In the genomic region with DNA sequence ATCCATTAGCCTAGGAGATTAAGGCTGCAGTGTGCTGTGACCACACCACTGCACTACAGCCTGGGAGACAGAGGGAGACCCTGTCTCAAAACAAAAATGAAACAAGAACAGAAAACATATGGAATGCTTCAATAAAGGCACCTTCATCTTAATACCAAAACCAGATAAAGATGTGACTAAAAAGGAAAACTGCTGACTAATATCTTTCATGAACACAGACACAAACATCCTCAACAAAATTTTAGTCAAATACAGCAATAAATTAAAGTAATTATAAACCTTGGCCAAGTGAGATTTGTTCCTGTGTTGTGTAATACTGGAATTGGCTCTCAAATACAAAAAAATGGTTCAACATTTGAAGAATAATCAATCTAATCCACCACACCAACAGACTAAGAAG, we compare ENCODE assay signal across 24 cellular contexts.
DNase-seq lines count a peak whose midpoint lies in the region; ATAC-seq, FAIRE-seq and TF ChIP-seq lines count a peak whose summit lies in the region.
"Had no signal": no experiment of that assay in that cellular context is flagged by ENCODE, and none has a peak within 500 bp of the region (broad histone marks: within the 10 kb centered on the region; RNA-seq: fewer than 3 reads in every experiment).

No MANE protein-coding gene starts in this region.

- H3K9me3 Mint-ChIP-seq in effector memory CD8-positive, alpha-beta T cell, result peaks cover 0 to 6% of the 10 kb centered on the region in 2 donors

- H3K4me1 ChIP-seq in HepG2 (ENCODE audit: insufficient read depth, low read length) (no peaks in the 10 kb centered on the region), right lobe of liver (no peaks in the 10 kb centered on the region), K562 (replicated peaks in 1 of 2; ENCODE audit: control insufficient read depth in 2 of 2, insufficient read depth in 2 of 2, low read length in 2 of 2) (no peaks in the 10 kb centered on the region)
- H3K4me1 ChIP-seq: BE2C; BLaER1 treated with 17β-estradiol and CSF1 and Interleukin-3, amounts not matched to agents 10 nM and 100 nM; HAP-1 had no signal

- DNase-seq in HepG2 (ENCODE audit: low spot score) (no peak), right lobe of liver (no peak), NCI-H82 treated with DMSO at 0.1 percent for 48 hours (lab: John Stamatoyannopoulos, UW; ENCODE audit: unreplicated experiment) (peak; percentile 13), K562 (ENCODE audit: extremely low read depth in 1 of 4, low spot score in 3 of 4) (no peak), NCI-H2171 treated with DMSO at 0.1 percent for 48 hours (lab: John Stamatoyannopoulos, UW) (no peak)
- DNase-seq in effector memory CD8-positive, alpha-beta T cell, result no peak
- DNase-seq: ACHN; AML-193; BE2C; Calu3; CD4-positive, alpha-beta T cell; COR-L47; DMS53; DMS79 treated with DMSO at 0.1 percent for 48 hours; GF-D8; GOT3; HFFc6 had no signal

- H3K27ac ChIP-seq in HepG2 (ENCODE audit: extremely low read length, insufficient read depth, low read length) (no peak overlapping the region), right lobe of liver (no peak overlapping the region), K562 (ENCODE audit: extremely low read depth, low read depth, low read length) (no peak overlapping the region)
- H3K27ac ChIP-seq: 22Rv1; BLaER1 treated with 17β-estradiol and CSF1 and Interleukin-3, amounts not matched to agents 10 nM and 100 nM had no signal

- H3K9ac ChIP-seq in HepG2 (ENCODE audit: insufficient read depth, low read depth, low read length) (no peak overlapping the region), K562 (ENCODE audit: insufficient read depth in 1 of 2, low read depth in 2 of 2, low read length in 2 of 2) (no peak overlapping the region)
- H3K9ac ChIP-seq: BLaER1 treated with 17β-estradiol and CSF1 and Interleukin-3, amounts not matched to agents 10 nM and 100 nM had no signal

- H3K27me3 ChIP-seq in HepG2 (ENCODE audit: control insufficient read depth in 1 of 2, insufficient read depth in 2 of 2, low read length in 2 of 2) (no peaks in the 10 kb centered on the region), right lobe of liver (no peaks in the 10 kb centered on the region), K562 (ENCODE audit: control insufficient read depth in 2 of 2, insufficient read depth in 2 of 2, low read length in 2 of 2) (no peaks in the 10 kb centered on the region)
- H3K27me3 ChIP-seq: BE2C; BLaER1 treated with 17β-estradiol and CSF1 and Interleukin-3, amounts not matched to agents 10 nM and 100 nM had no signal

- H3K9me3 ChIP-seq in HepG2 (ENCODE audit: low read length), result peaks cover 38% of the 10 kb centered on the region
- no peaks in the 10 kb centered on the region for H3K9me3 ChIP-seq in right lobe of liver
- no peaks in the 10 kb centered on the region for H3K9me3 ChIP-seq in K562 (replicated peaks; ENCODE audit: control insufficient read depth, insufficient read depth, low read depth, low read length)
- H3K9me3 ChIP-seq: BE2C; BLaER1 treated with 17β-estradiol and CSF1 and Interleukin-3, amounts not matched to agents 10 nM and 100 nM; HAP-1 had no signal

- intact Hi-C loops in HepG2 (cut with micrococcal nuclease; ENCODE audit: unreplicated experiment) (no loop called here), right lobe of liver (cut with DNase I) (no loop called here), K562 (cut with micrococcal nuclease) (no loop called here)

- H4K20me1 ChIP-seq in HepG2 (ENCODE audit: insufficient read depth, low read length) (no peaks in the 10 kb centered on the region), K562 (replicated peaks; ENCODE audit: control insufficient read depth, insufficient read depth, low read length) (no peaks in the 10 kb centered on the region)
- H4K20me1 ChIP-seq: BLaER1 treated with 17β-estradiol and CSF1 and Interleukin-3, amounts not matched to agents 10 nM and 100 nM had no signal

- TF ChIP-seq EP300 in HepG2 (IDR thresholded peaks at IDR 0.05; ENCODE audit: low read depth in 2 of 2, low read length in 2 of 2) (no peak), HepG2 (CRISPR knock-in tag; IDR thresholded peaks at IDR 0.05; ENCODE audit: borderline replicate concordance) (no peak), K562 (IDR thresholded peaks at IDR 0.05; ENCODE audit: low read length) (no peak)

- H3K36me3 ChIP-seq in HepG2 (replicated peaks in 1 of 2; ENCODE audit: control insufficient read depth in 1 of 2, insufficient read depth in 2 of 2, low read length in 2 of 2), result no peaks in the 10 kb centered on the region
- no peaks in the 10 kb centered on the region for H3K36me3 ChIP-seq in right lobe of liver
- no peaks in the 10 kb centered on the region for H3K36me3 ChIP-seq in K562 (ENCODE audit: control insufficient read depth, insufficient read depth, low read length)
- H3K36me3 ChIP-seq: BE2C; BLaER1 treated with 17β-estradiol and CSF1 and Interleukin-3, amounts not matched to agents 10 nM and 100 nM; HAP-1 had no signal

- POLR2A ChIA-PET in HepG2 (lab: Yijun Ruan, JAX) (no interaction called here), K562 (lab: Yijun Ruan, JAX) (no interaction called here)

- TF ChIP-seq CTCF in HepG2 (CRISPR knock-in tag; IDR thresholded peaks at IDR 0.05), result no peak
- TF ChIP-seq CTCF in right lobe of liver (IDR thresholded peaks at IDR 0.05), result no peak
- no peak for TF ChIP-seq CTCF in K562 (IDR thresholded peaks at IDR 0.05 in 2 of 3, conservative IDR thresholded peaks at IDR 0.05 in 1 of 3; ENCODE audit: insufficient read depth in 2 of 3, low read depth in 1 of 3, low read length in 3 of 3)

- no peak overlapping the region for H3K27ac Mint-ChIP-seq in effector memory CD8-positive, alpha-beta T cell
- H3K27ac Mint-ChIP-seq: CD14-positive monocyte; CD4-positive, alpha-beta T cell; HFFc6 had no signal

- H3K4me2 ChIP-seq in HepG2 (ENCODE audit: low read depth, low read length) (no peak overlapping the region), K562 (ENCODE audit: insufficient read depth, low read length) (no peak overlapping the region)
- H3K4me2 ChIP-seq: BLaER1 treated with 17β-estradiol and CSF1 and Interleukin-3, amounts not matched to agents 10 nM and 100 nM had no signal

- no peaks in the 10 kb centered on the region for H3K4me1 Mint-ChIP-seq in effector memory CD8-positive, alpha-beta T cell (ENCODE audit: low read depth in 2 of 2)
- H3K4me1 Mint-ChIP-seq: CD14-positive monocyte had no signal

- FAIRE-seq in HepG2 (lab: Jason Lieb, UNC), result no peak
- FAIRE-seq in K562 (lab: Jason Lieb, UNC), result no peak
- FAIRE-seq: GM12892, H54 had no signal

- H3K4me3 ChIP-seq in HepG2 (replicated peaks in 1 of 3; ENCODE audit: insufficient read depth in 1 of 3, low read depth in 2 of 3, low read length in 3 of 3) (no peak overlapping the region), right lobe of liver (no peak overlapping the region), K562 (no peak overlapping the region)
- H3K4me3 ChIP-seq: BLaER1 treated with 17β-estradiol and CSF1 and Interleukin-3, amounts not matched to agents 10 nM and 100 nM; HAP-1 had no signal

- H2AFZ ChIP-seq in HepG2 (ENCODE audit: low read length) (no peak overlapping the region), K562 (ENCODE audit: low read depth, low read length) (no peak overlapping the region)

- BruUV-seq in HepG2 (replicated peaks; lab: Mats Ljungman, UMichigan), result no TSS peak
- BruUV-seq in K562 (replicated peaks; lab: Mats Ljungman, UMichigan), result no TSS peak

- CTCF ChIA-PET in HepG2 (lab: Yijun Ruan, JAX; ENCODE audit: low intra/inter-chr PET ratio, low total read pairs), result no interaction called here
- CTCF ChIA-PET in K562 (lab: Yijun Ruan, JAX; ENCODE audit: low intra/inter-chr PET ratio), result no interaction called here

- H3K27me3 Mint-ChIP-seq in effector memory CD8-positive, alpha-beta T cell, result no peaks in the 10 kb centered on the region
- H3K27me3 Mint-ChIP-seq: CD4-positive, alpha-beta T cell had no signal

- in situ Hi-C loops in HepG2 (cut with HindIII; ENCODE audit: extremely low pct_ligation_motif_present, low pct_unique_long_range_greater_than_20kb), result no loop called here
- in situ Hi-C loops in K562 (cut with MboI), result no loop called here

- H3K4me3 Mint-ChIP-seq in effector memory CD8-positive, alpha-beta T cell, result no peak overlapping the region
- H3K4me3 Mint-ChIP-seq: CD14-positive monocyte; CD4-positive, alpha-beta T cell; HFFc6 had no signal

- ATAC-seq in HepG2 (no peak), right lobe of liver (no peak), K562 (no peak), HG02852 (IDR thresholded peaks at IDR 0.05; ENCODE audit: unreplicated experiment) (no peak)
- no peak for ATAC-seq in effector memory CD8-positive, alpha-beta T cell (replicated peaks)

- no peaks in the 10 kb centered on the region for H3K79me2 ChIP-seq in HepG2 (ENCODE audit: insufficient read depth, low read length)
- no peaks in the 10 kb centered on the region for H3K79me2 ChIP-seq in K562 (ENCODE audit: control insufficient read depth, insufficient read depth, low read length)

- TF ChIP-seq POLR2A in HepG2 (IDR thresholded peaks at IDR 0.05; ENCODE audit: insufficient read depth in 1 of 2, low read depth in 2 of 2, low read length in 2 of 2), result no peak
- TF ChIP-seq POLR2A in right lobe of liver (IDR thresholded peaks at IDR 0.05), result no peak
- TF ChIP-seq POLR2A in K562 (conservative IDR thresholded peaks at IDR 0.05), result no peak

- no peaks in the 10 kb centered on the region for H3K36me3 Mint-ChIP-seq in effector memory CD8-positive, alpha-beta T cell (ENCODE audit: insufficient read depth)
- H3K36me3 Mint-ChIP-seq: CD14-positive monocyte had no signal

- no peaks in the 10 kb centered on the region for H3K9me1 ChIP-seq in K562 (ENCODE audit: control insufficient read depth, insufficient read depth, low read length)

- TF ChIP-seq RAD21 in HepG2 (CRISPR knock-in tag; IDR thresholded peaks at IDR 0.05) (no peak), K562 (CRISPR knock-in tag; conservative IDR thresholded peaks at IDR 0.05 in 1 of 2, IDR thresholded peaks at IDR 0.05 in 1 of 2) (no peak)

TF ChIP-seq in K562, 482 proteins besides CTCF, POLR2A, EP300 and RAD21:
- TF ChIP-seq BHLHE40 (IDR thresholded peaks at IDR 0.05; ENCODE audit: low read length) (no peak), ZNF316 (IDR thresholded peaks at IDR 0.05) (peak; percentile 40; the same call in 1 of the 2 replicates)
- TF ChIP-seq, protein P1, sequence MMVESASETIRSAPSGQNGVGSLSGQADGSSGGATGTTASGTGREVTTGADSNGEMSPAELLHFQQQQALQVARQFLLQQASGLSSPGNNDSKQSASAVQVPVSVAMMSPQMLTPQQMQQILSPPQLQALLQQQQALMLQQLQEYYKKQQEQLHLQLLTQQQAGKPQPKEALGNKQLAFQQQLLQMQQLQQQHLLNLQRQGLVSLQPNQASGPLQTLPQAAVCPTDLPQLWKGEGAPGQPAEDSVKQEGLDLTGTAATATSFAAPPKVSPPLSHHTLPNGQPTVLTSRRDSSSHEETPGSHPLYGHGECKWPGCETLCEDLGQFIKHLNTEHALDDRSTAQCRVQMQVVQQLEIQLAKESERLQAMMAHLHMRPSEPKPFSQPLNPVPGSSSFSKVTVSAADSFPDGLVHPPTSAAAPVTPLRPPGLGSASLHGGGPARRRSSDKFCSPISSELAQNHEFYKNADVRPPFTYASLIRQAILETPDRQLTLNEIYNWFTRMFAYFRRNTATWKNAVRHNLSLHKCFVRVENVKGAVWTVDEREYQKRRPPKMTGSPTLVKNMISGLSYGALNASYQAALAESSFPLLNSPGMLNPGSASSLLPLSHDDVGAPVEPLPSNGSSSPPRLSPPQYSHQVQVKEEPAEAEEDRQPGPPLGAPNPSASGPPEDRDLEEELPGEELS (CRISPR knock-in tag; IDR thresholded peaks at IDR 0.05; ENCODE audit: borderline replicate concordance), result no peak
